ENCODE assay signal across 26 cellular contexts in the genomic region with DNA sequence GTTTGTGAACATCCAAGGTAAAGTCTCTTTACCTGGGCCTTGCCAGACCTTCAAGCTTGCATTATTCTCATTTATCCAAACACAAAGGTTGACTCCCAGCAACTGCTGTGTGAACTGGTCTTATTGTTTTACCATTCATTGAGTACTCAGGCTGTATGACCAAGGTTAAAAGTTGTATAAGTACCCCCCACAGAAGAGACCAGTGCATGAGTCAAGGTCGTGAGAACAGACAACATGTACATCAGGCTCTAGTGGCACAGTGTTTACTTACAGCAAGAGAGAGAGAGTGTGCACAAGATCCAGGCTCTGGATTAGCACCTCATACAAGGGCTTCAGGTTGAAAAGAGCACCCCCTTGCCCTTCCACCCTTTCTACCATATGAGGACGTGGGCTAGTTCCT.
"Had no signal": no experiment of that assay in that cellular context is flagged by ENCODE, and none has a peak within 500 bp of the region (broad histone marks: within the 10 kb centered on the region; RNA-seq: fewer than 3 reads in every experiment).

No MANE protein-coding gene starts in this region.

- H3K4me3 ChIP-seq: colonic mucosa, esophagus squamous epithelium, gastrocnemius medialis, heart right ventricle, left lung, lower lobe of right lung, mucosa of descending colon had no signal

- H3K27ac Mint-ChIP-seq: dendritic cell treated with granulocyte-macrophage colony-stimulating factor and Interleukin-4, amounts not matched to agents 40 ng/mL and 50 ng/mL, for 4 days; effector memory CD8-positive, alpha-beta T cell; endodermal cell; mesothelial cell of epicardium had no signal

- H3K27ac ChIP-seq: colonic mucosa, epithelial cell of prostate, esophagus squamous epithelium, gastrocnemius medialis, heart right ventricle, left lung, lower lobe of right lung had no signal

- H3K4me1 Mint-ChIP-seq: endodermal cell, mesothelial cell of epicardium had no signal

- FAIRE-seq: endometrium, islet of Langerhans, keratinocyte had no signal

- H3K27me3 ChIP-seq: colonic mucosa, esophagus squamous epithelium, gastrocnemius medialis, left lung had no signal

- H3K36me3 Mint-ChIP-seq: mesothelial cell of epicardium had no signal

- H3K9me3 Mint-ChIP-seq: dendritic cell treated with granulocyte-macrophage colony-stimulating factor and Interleukin-4, amounts not matched to agents 40 ng/mL and 50 ng/mL, for 4 days; effector memory CD8-positive, alpha-beta T cell had no signal

- DNase-seq: colonic mucosa; cortex of kidney; effector CD8-positive, alpha-beta T cell; effector memory CD8-positive, alpha-beta T cell; endodermal cell; erythroblast; esophagus squamous epithelium; foreskin fibroblast; foreskin melanocyte; gastrocnemius medialis; glutamatergic neuron; head of caudate nucleus; heart right ventricle; hippocampal formation; left cardiac atrium; left lung; left ventricle myocardium superior; lower lobe of right lung; mesenchymal stem cell; mucosa of descending colon had no signal

- H3K36me3 ChIP-seq: colonic mucosa, esophagus squamous epithelium, gastrocnemius medialis, heart right ventricle, left lung, lower lobe of right lung had no signal

- H3K4me3 Mint-ChIP-seq: dendritic cell treated with granulocyte-macrophage colony-stimulating factor and Interleukin-4, amounts not matched to agents 40 ng/mL and 50 ng/mL, for 4 days; effector memory CD8-positive, alpha-beta T cell; endodermal cell; mesothelial cell of epicardium had no signal

- H3K9me3 ChIP-seq: colonic mucosa, esophagus squamous epithelium, gastrocnemius medialis, heart right ventricle, left lung, lower lobe of right lung, mucosa of descending colon had no signal

- H3K4me1 ChIP-seq: colonic mucosa, esophagus squamous epithelium, gastrocnemius medialis, heart right ventricle, left lung had no signal
